ENCODE assay signal across 8 cellular contexts in genomic region chr20:44475372-44475693, GRCh38. TPM values are rescaled to one million over a fixed set of nuclear protein-coding genes. Genes with fewer than 3 reads are reported as not detected.
DNase-seq lines count a peak whose midpoint lies in the region; ATAC-seq and TF ChIP-seq lines count a peak whose summit lies in the region.

No MANE protein-coding gene starts in this region.

- H3K27ac Mint-ChIP-seq in T-cell: peak overlapping the region; percentile 94 to 95

- H3K4me1 Mint-ChIP-seq in T-cell: peaks cover 25 to 29% (median 28%) of the 10 kb centered on the region in 3 donors

- no peaks in the 10 kb centered on the region for H3K27me3 ChIP-seq in gastrocnemius medialis

- H3K4me3 ChIP-seq in foreskin fibroblast (ENCODE audit: low read depth in 1 of 2, low read length in 2 of 2) (peak overlapping the region; percentile 94 to 96), gastrocnemius medialis (peak overlapping the region; percentile 66 to 97 (median 78))

- in situ Hi-C loops in gastrocnemius medialis (cut with MboI; ENCODE audit: low sequenced_read_pairs in 4 of 4): loop anchor here in 2 of 4 donors (10.0 kb wide), 2 partner anchors 129 to 261 kb away; partner anchors contain the start of gene OSER1 (in 1 of the 2)

- H3K4me3 Mint-ChIP-seq in T-cell: peak overlapping the region; percentile 91 to 92 (median 91)

- CTCF ChIA-PET in T-cell (lab: Charles Lee): interaction anchor here (0.6 to 1.5 kb wide), 4 partner anchors 12 to 259 kb away, joined by 3 to 9 read pairs (median 4); no protein-coding TSS in a partner anchor

- TF ChIP-seq CTCF in foreskin fibroblast (IDR thresholded peaks at IDR 0.05; ENCODE audit: low read depth, low read length) (no peak), gastrocnemius medialis (IDR thresholded peaks at IDR 0.05 in 4 of 5, conservative IDR thresholded peaks at IDR 0.05 in 1 of 5) (no peak)

- no peak for DNase-seq in T-cell
- DNase-seq in foreskin fibroblast: no peak
- no peak for DNase-seq in gastrocnemius medialis
- no peak for DNase-seq in NCI-H2171 (lab: John Stamatoyannopoulos, UW)
- DNase-seq in HK-2 (ENCODE audit: unreplicated experiment): no peak

- peaks cover 12 to 15% of the 10 kb centered on the region in 2 donors for H3K4me1 ChIP-seq in gastrocnemius medialis

- ATAC-seq in GM18907 (IDR thresholded peaks at IDR 0.05; ENCODE audit: unreplicated experiment) (peak; percentile 2), T-cell (replicated peaks in 1 of 4) (no peak), gastrocnemius medialis (peak in 1 of 2 donors; percentile 9), HG03139 (IDR thresholded peaks at IDR 0.05; ENCODE audit: unreplicated experiment) (no peak), GM21529 (IDR thresholded peaks at IDR 0.05; ENCODE audit: unreplicated experiment) (no peak)

- no peaks in the 10 kb centered on the region for H3K9me3 ChIP-seq in gastrocnemius medialis

- peaks cover 2% of the 10 kb centered on the region for H3K36me3 Mint-ChIP-seq in T-cell

- POLR2A ChIA-PET in T-cell (lab: Charles Lee): interaction anchor here in 1 of 2 donors (0.9 kb wide), 1 partner anchor 135 kb away, joined by 3 read pairs; no protein-coding TSS in a partner anchor

- intact Hi-C loops in gastrocnemius medialis (cut with DNase I; ENCODE audit: low total_unique reads): loop anchor here (1.0 to 5.0 kb wide), 3 partner anchors 135 to 263 kb away; partner anchors contain the start of genes ADA and OSER1

- no peaks in the 10 kb centered on the region for H3K9me3 Mint-ChIP-seq in T-cell

- H3K27me3 Mint-ChIP-seq in T-cell: no peaks in the 10 kb centered on the region

- H3K36me3 ChIP-seq in gastrocnemius medialis: peaks cover 0 to 7% of the 10 kb centered on the region in 2 donors

- peak overlapping the region; percentile 88 to 99 (median 92) for H3K27ac ChIP-seq in gastrocnemius medialis

- no peak for TF ChIP-seq POLR2A in gastrocnemius medialis (IDR thresholded peaks at IDR 0.05)

RNA-seq across cellular contexts. Expression of gene TTPAL, which starts 0.3 kb away (rescaled TPM):
- total RNA-seq in T-cell (10 to 100 TPM; 14.6 to 19.2 (median 16.8) TPM), gastrocnemius medialis (1 to 10 TPM; 3.5 to 5.0 (median 4.7) TPM)

RNA-seq across cellular contexts. Expression of gene SERINC3, which starts 46.5 kb away (rescaled TPM):
- 10 to 100 TPM; 60.5 to 83.0 (median 78.4) TPM for total RNA-seq in T-cell
- 100 to 1,000 TPM in 3 of 4 donors, 10 to 100 TPM in 1; 93.3 to 174 (median 139) TPM for total RNA-seq in gastrocnemius medialis
